ENCODE assay signal across 25 cellular contexts in genomic region chr14:55904086-55904485, GRCh38.
A peak's percentile ranks its signal among the peaks of the same experiment; 100 is the strongest.
DNase-seq lines count a peak whose midpoint lies in the region; ATAC-seq and TF ChIP-seq lines count a peak whose summit lies in the region.
"Had no signal": no experiment of that assay in that cellular context is flagged by ENCODE, and none has a peak within 500 bp of the region (broad histone marks: within the 10 kb centered on the region; RNA-seq: fewer than 3 reads in every experiment).

No MANE protein-coding gene starts in this region.

- 0 out of 2 replicates have a peak, but pooled peaks cover 4% of the 10 kb centered on the region for H3F3A ChIP-seq in GM23338 (replicated peaks; ENCODE audit: low read depth)

- no peaks in the 10 kb centered on the region for H3K27me3 ChIP-seq in GM23338 (ENCODE audit: insufficient read depth)
- no peaks in the 10 kb centered on the region for H3K27me3 ChIP-seq in Peyer's patch
- H3K27me3 ChIP-seq: BLaER1 had no signal

- no peaks in the 10 kb centered on the region for H3K9me3 ChIP-seq in Peyer's patch
- H3K9me3 ChIP-seq: BLaER1, HAP-1 had no signal

- H3K4me3 ChIP-seq in GM23338 (no peak overlapping the region), Peyer's patch (no peak overlapping the region)
- H3K4me3 ChIP-seq: BLaER1, GM23248, HAP-1, PC-9 had no signal

- TF ChIP-seq CTCF in GM23338 (conservative IDR thresholded peaks at IDR 0.05; ENCODE audit: low read depth in 2 of 2) = no peak
- no peak for TF ChIP-seq CTCF in Peyer's patch (IDR thresholded peaks at IDR 0.05)

- no peaks in the 10 kb centered on the region; the same call in 2 of the 3 replicates for H3K36me3 Mint-ChIP-seq in GM23338 (ENCODE audit: low read depth)
- H3K36me3 Mint-ChIP-seq: CD4-positive, CD25-positive, alpha-beta regulatory T cell had no signal

- H3K4me3 Mint-ChIP-seq in GM23338 = no peak overlapping the region
- H3K4me3 Mint-ChIP-seq: CD4-positive, CD25-positive, alpha-beta regulatory T cell; HFFc6 had no signal

- H3K9me2 ChIP-seq in GM23338 (ENCODE audit: insufficient read depth) = no peaks in the 10 kb centered on the region

- H3K27ac Mint-ChIP-seq in GM23338 = no peak overlapping the region
- H3K27ac Mint-ChIP-seq: CD4-positive, CD25-positive, alpha-beta regulatory T cell; HFFc6 had no signal

- TF ChIP-seq POLR2A in Peyer's patch (IDR thresholded peaks at IDR 0.05) = no peak

- peaks cover 24% of the 10 kb centered on the region for H3K4me1 ChIP-seq in GM23338 (ENCODE audit: insufficient read depth)
- no peaks in the 10 kb centered on the region for H3K4me1 ChIP-seq in Peyer's patch
- H3K4me1 ChIP-seq: BLaER1 had no signal

- no peaks in the 10 kb centered on the region for H3K9me3 Mint-ChIP-seq in GM23338
- H3K9me3 Mint-ChIP-seq: HFFc6 had no signal

- H3K36me3 ChIP-seq in GM23338 (ENCODE audit: insufficient read depth) = no peaks in the 10 kb centered on the region
- H3K36me3 ChIP-seq in Peyer's patch = no peaks in the 10 kb centered on the region
- H3K36me3 ChIP-seq: BLaER1, HAP-1 had no signal

- no peaks in the 10 kb centered on the region for H4K20me1 ChIP-seq in GM23338 (replicated peaks; ENCODE audit: insufficient read depth)
- H4K20me1 ChIP-seq: BLaER1 had no signal

- no peaks in the 10 kb centered on the region for H3K79me2 ChIP-seq in GM23338 (replicated peaks; ENCODE audit: insufficient read depth)

- ATAC-seq in GM23338 (no peak; the same call in 2 of the 3 replicates), HG02678 (IDR thresholded peaks at IDR 0.05; ENCODE audit: unreplicated experiment) (no peak)

- DNase-seq in GM23338 (ENCODE audit: low spot score) (no peak), epidermal melanocyte (ENCODE audit: insufficient read length, low spot score) (peak; percentile 34), middle frontal gyrus (ENCODE audit: extremely low spot score, low spot score) (peak; percentile 21), superior temporal gyrus (ENCODE audit: extremely low spot score) (peak; percentile 38), Peyer's patch (no peak)
- DNase-seq in activated naive CD4-positive, alpha-beta T cell treated with anti-CD3 and anti-CD28 coated beads, Interleukin-2, amount 50 U/mL, for 16 hours = no peak
- DNase-seq: CD4-positive, CD25-positive, alpha-beta regulatory T cell; COR-L47; GM23248; HFFc6; KBM-7; MV-4-11; NCI-H1105; NCI-H1436 treated with DMSO at 0.1 percent for 48 hours; NCI-H187 treated with DMSO at 0.1 percent for 48 hours; NCI-H446; NCI-H524 treated with DMSO at 0.1 percent for 48 hours; NCI-H774; NK-92 treated with Interleukin-12 subunit alpha and Interleukin-12 subunit beta, amount 100 ng/mL, for 24 hours; PC-9; Right ventricle myocardium superior; RPMI8226 had no signal

- peak overlapping the region; percentile 52; the same call in 1 of the 2 replicates for H2AFZ ChIP-seq in GM23338
- H2AFZ ChIP-seq: GM23248, PC-9 had no signal

- peaks cover 23% of the 10 kb centered on the region for H3K4me1 Mint-ChIP-seq in GM23338
- H3K4me1 Mint-ChIP-seq: CD4-positive, CD25-positive, alpha-beta regulatory T cell had no signal

- no peak overlapping the region for H3K4me2 ChIP-seq in GM23338
- H3K4me2 ChIP-seq: BLaER1, PC-9 had no signal

- H3K27me3 Mint-ChIP-seq in GM23338 (ENCODE audit: insufficient read depth, low read depth, poor library complexity) = no peaks in the 10 kb centered on the region
- H3K27me3 Mint-ChIP-seq: CD4-positive, CD25-positive, alpha-beta regulatory T cell had no signal

- H3K27ac ChIP-seq in GM23338 (ENCODE audit: low read depth) (no peak overlapping the region), Peyer's patch (no peak overlapping the region)
- H3K27ac ChIP-seq: BLaER1, GM23248, PC-9 had no signal

TF ChIP-seq in GM23338, 12 proteins besides CTCF, POLR2A, EP300 and RAD21 (continues in another document):
- TF ChIP-seq ZNF331 (CRISPR knock-in tag; IDR thresholded peaks at IDR 0.05; ENCODE audit: low read depth) (no peak), POLR2AphosphoS5 (IDR thresholded peaks at IDR 0.05; ENCODE audit: low read depth) (no peak), NANOG (IDR thresholded peaks at IDR 0.05; ENCODE audit: borderline replicate concordance) (no peak), ETS1 (IDR thresholded peaks at IDR 0.05) (no peak), CREB1 (CRISPR knock-in tag; IDR thresholded peaks at IDR 0.05; ENCODE audit: low read depth) (no peak), ZNF462 (CRISPR knock-in tag; IDR thresholded peaks at IDR 0.05) (no peak), JUNB (IDR thresholded peaks at IDR 0.05; ENCODE audit: unreplicated experiment) (no peak), EZH2phosphoT487 (IDR thresholded peaks at IDR 0.05; ENCODE audit: unreplicated experiment) (no peak), ZNF114 (CRISPR knock-in tag; IDR thresholded peaks at IDR 0.05) (no peak), EZH2 (IDR thresholded peaks at IDR 0.05; ENCODE audit: low read depth, unreplicated experiment) (no peak)

Comparison
In these comparisons a context has a peak if more than half of its experiments do, and no peak if none do; other contexts are left out.
1. DNase-seq: peak in epidermal melanocyte (single experiment), middle frontal gyrus (single experiment) and superior temporal gyrus (single experiment); none in GM23338 (single experiment), Peyer's patch (0 of 3) and activated naive CD4-positive, alpha-beta T cell treated with anti-CD3 and anti-CD28 coated beads, Interleukin-2, amount 50 U/mL, for 16 hours (single experiment).